ENCODE assay signal across 32 cellular contexts in the genomic region with DNA sequence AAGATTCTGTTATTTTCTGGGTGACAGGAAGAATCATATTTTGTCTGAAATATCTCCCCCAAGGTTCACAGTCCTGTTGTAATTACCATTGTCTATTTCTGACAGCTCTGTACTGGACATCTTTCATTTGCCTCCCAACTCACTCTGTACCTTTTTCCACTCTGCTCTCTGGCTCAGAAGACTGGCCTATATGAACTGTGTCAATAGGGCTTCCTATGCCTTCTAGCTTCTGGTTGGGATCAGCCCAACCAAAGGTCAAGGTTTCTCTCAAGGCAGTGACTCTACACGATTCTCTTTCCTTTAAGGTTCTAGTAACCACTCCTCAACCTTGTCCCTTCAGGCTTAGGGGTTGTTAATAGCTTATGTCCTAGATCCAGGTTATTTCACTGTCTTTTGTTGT.
"Had no signal": no experiment of that assay in that cellular context is flagged by ENCODE, and none has a peak within 500 bp of the region (broad histone marks: within the 10 kb centered on the region; RNA-seq: fewer than 3 reads in every experiment).

No MANE protein-coding gene starts in this region.

- FAIRE-seq: astrocyte had no signal

- H3K9me3 ChIP-seq: colonic mucosa, gastrocnemius medialis, heart left ventricle had no signal

- DNase-seq: activated CD4-positive, alpha-beta memory T cell treated with anti-CD3 and anti-CD28 coated beads for 36 hours; activated CD4-positive, alpha-beta T cell treated with anti-CD3 and anti-CD28 coated beads for 36 hours; activated CD4-positive, alpha-beta T cell treated with anti-CD3 and anti-CD28 coated beads, Interleukin-2, amount 10 ng/mL, durations not matched to agents 24 days and 14 days; activated CD4-positive, CD25-positive, alpha-beta regulatory T cell; activated CD4-positive, CD25-positive, alpha-beta regulatory T cell treated with anti-CD3 and anti-CD28 coated beads, Interleukin-2, amount 50 U/mL, for 72 hours; activated CD8-positive, alpha-beta memory T cell treated with anti-CD3 and anti-CD28 coated beads, Interleukin-2, amount 10 ng/mL, durations not matched to agents 7 days and 5 days; activated CD8-positive, alpha-beta memory T cell treated with anti-CD3 and anti-CD28 coated beads, Interleukin-2, amount 50 U/mL, for 4 hours; activated CD8-positive, alpha-beta T cell treated with anti-CD3 and anti-CD28 coated beads, Interleukin-2, amount 10 ng/mL, durations not matched to agents 7 days and 5 days; activated effector memory CD4-positive, alpha-beta T cell treated with Interleukin-2 at 50 U/mL for 16 hours; activated gamma-delta T cell treated with Interleukin-2 at 50 U/mL for 16 hours; activated naive CD4-positive, alpha-beta T cell treated with anti-CD3 and anti-CD28 coated beads, Interleukin-2, amount 50 U/mL, for 16 hours; activated naive CD4-positive, alpha-beta T cell treated with Interleukin-2 at 50 U/mL for 16 hours; activated T-cell treated with anti-CD3 and anti-CD28 coated beads, Interleukin-2, amount 50 U/mL, for 1 hour; amniotic stem cell; anterior cingulate cortex; central memory CD4-positive, alpha-beta T cell; cerebellar nuclear complex; colonic mucosa; dorsolateral prefrontal cortex; effector memory CD4-positive, alpha-beta T cell; endodermal cell; foreskin fibroblast; gastrocnemius medialis; glutamatergic neuron; heart left ventricle; T-helper 1 cell; T-helper 2 cell had no signal

- H3K4me3 Mint-ChIP-seq: activated CD4-positive, alpha-beta memory T cell treated with anti-CD3 and anti-CD28 coated beads for 36 hours; activated CD4-positive, alpha-beta T cell treated with anti-CD3 and anti-CD28 coated beads for 36 hours; activated CD4-positive, alpha-beta T cell treated with anti-CD3 and anti-CD28 coated beads, Interleukin-2, amount 10 ng/mL, durations not matched to agents 24 days and 14 days; activated CD8-positive, alpha-beta memory T cell treated with anti-CD3 and anti-CD28 coated beads, Interleukin-2, amount 10 ng/mL, durations not matched to agents 7 days and 5 days; activated CD8-positive, alpha-beta T cell treated with anti-CD3 and anti-CD28 coated beads, Interleukin-2, amount 10 ng/mL, durations not matched to agents 7 days and 5 days; activated naive CD8-positive, alpha-beta T cell; activated T-helper 17 cell treated with anti-CD3 and anti-CD28 coated beads, Interleukin-2, amount 50 U/mL, for 72 hours; endodermal cell had no signal

- H3K4me1 ChIP-seq: colonic mucosa, gastrocnemius medialis, heart left ventricle had no signal

- H3K27me3 ChIP-seq: cardiac muscle cell, colonic mucosa, dorsolateral prefrontal cortex, gastrocnemius medialis, heart left ventricle had no signal

- H3K4me3 ChIP-seq: cardiac muscle cell, colonic mucosa, dorsolateral prefrontal cortex, gastrocnemius medialis, heart left ventricle had no signal

- H3K27me3 Mint-ChIP-seq: activated CD4-positive, alpha-beta memory T cell treated with anti-CD3 and anti-CD28 coated beads for 36 hours; activated CD4-positive, alpha-beta T cell treated with anti-CD3 and anti-CD28 coated beads for 36 hours; activated CD4-positive, alpha-beta T cell treated with anti-CD3 and anti-CD28 coated beads, Interleukin-2, amount 10 ng/mL, durations not matched to agents 24 days and 14 days; activated CD8-positive, alpha-beta memory T cell treated with anti-CD3 and anti-CD28 coated beads, Interleukin-2, amount 10 ng/mL, durations not matched to agents 7 days and 5 days; activated naive CD8-positive, alpha-beta T cell; activated T-helper 17 cell treated with anti-CD3 and anti-CD28 coated beads, Interleukin-2, amount 50 U/mL, for 72 hours had no signal

- H3K9me3 Mint-ChIP-seq: activated CD4-positive, alpha-beta memory T cell treated with anti-CD3 and anti-CD28 coated beads for 36 hours; activated CD4-positive, alpha-beta T cell treated with anti-CD3 and anti-CD28 coated beads, Interleukin-2, amount 10 ng/mL, durations not matched to agents 24 days and 14 days; activated T-helper 17 cell treated with anti-CD3 and anti-CD28 coated beads, Interleukin-2, amount 50 U/mL, for 72 hours; endodermal cell had no signal

- H3K27ac ChIP-seq: cardiac muscle cell, colonic mucosa, dorsolateral prefrontal cortex, gastrocnemius medialis, heart left ventricle had no signal

- H3K27ac Mint-ChIP-seq: activated CD4-positive, alpha-beta memory T cell treated with anti-CD3 and anti-CD28 coated beads for 36 hours; activated CD4-positive, alpha-beta T cell treated with anti-CD3 and anti-CD28 coated beads for 36 hours; activated CD4-positive, alpha-beta T cell treated with anti-CD3 and anti-CD28 coated beads, Interleukin-2, amount 10 ng/mL, durations not matched to agents 24 days and 14 days; activated CD8-positive, alpha-beta memory T cell treated with anti-CD3 and anti-CD28 coated beads, Interleukin-2, amount 10 ng/mL, durations not matched to agents 7 days and 5 days; activated CD8-positive, alpha-beta T cell treated with anti-CD3 and anti-CD28 coated beads, Interleukin-2, amount 10 ng/mL, durations not matched to agents 7 days and 5 days; activated naive CD8-positive, alpha-beta T cell; endodermal cell had no signal

- H3K36me3 ChIP-seq: colonic mucosa had no signal

- ATAC-seq: activated CD4-positive, alpha-beta T cell treated with anti-CD3 and anti-CD28 coated beads for 36 hours; activated CD8-positive, alpha-beta memory T cell treated with anti-CD3 and anti-CD28 coated beads, Interleukin-2, amount 10 ng/mL, durations not matched to agents 7 days and 5 days; activated CD8-positive, alpha-beta T cell treated with anti-CD3 and anti-CD28 coated beads, Interleukin-2, amount 10 ng/mL, durations not matched to agents 7 days and 5 days; activated T-helper 17 cell treated with anti-CD3 and anti-CD28 coated beads, Interleukin-2, amount 50 U/mL, for 72 hours; esophagus mucosa; gastrocnemius medialis; heart left ventricle had no signal
